In the genomic region with DNA sequence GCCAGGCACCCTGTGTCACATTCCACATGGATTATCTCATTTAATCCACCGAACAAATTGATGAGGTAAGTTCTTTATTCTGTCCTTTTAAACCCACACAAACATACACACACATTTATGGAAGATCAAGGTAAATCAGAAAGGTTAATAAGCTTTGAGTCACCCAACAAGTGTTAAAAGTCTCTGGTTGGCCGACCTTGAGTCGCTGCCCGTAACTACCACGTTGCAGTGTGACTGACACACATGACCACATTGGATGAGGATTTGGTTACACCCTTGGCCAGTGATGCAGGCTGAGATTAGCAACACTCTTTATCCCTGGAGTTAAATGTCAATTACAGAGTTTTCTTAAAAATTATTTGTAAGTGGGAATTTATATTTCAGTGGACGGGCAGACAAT, we compare ENCODE assay signal across 10 cellular contexts. TPM values are rescaled to one million over a fixed set of nuclear protein-coding genes. Genes with fewer than 3 reads are reported as not detected.
DNase-seq lines count a peak whose midpoint lies in the region; ATAC-seq, FAIRE-seq and TF ChIP-seq lines count a peak whose summit lies in the region.
"Had no signal": no experiment of that assay in that cellular context is flagged by ENCODE, and none has a peak within 500 bp of the region (broad histone marks: within the 10 kb centered on the region; RNA-seq: fewer than 3 reads in every experiment).

No MANE protein-coding gene starts in this region.

- H2AFZ ChIP-seq in astrocyte (ENCODE audit: low read depth, low read length) = no peak overlapping the region

- H3K27me3 Mint-ChIP-seq in astrocyte (ENCODE audit: low read depth, unreplicated experiment) = no peaks in the 10 kb centered on the region

- H3K4me3 ChIP-seq in astrocyte (ENCODE audit: insufficient read depth, low read depth, low read length) = no peak overlapping the region
- H3K4me3 ChIP-seq in gastrocnemius medialis = no peak overlapping the region
- no peak overlapping the region for H3K4me3 ChIP-seq in suprapubic skin
- H3K4me3 ChIP-seq: adrenal gland, vagina had no signal

- H3K36me3 ChIP-seq in astrocyte (ENCODE audit: insufficient read depth, low read length) (peaks cover 26% of the 10 kb centered on the region), gastrocnemius medialis (no peaks in the 10 kb centered on the region), suprapubic skin (no peaks in the 10 kb centered on the region)
- H3K36me3 ChIP-seq: adrenal gland, vagina had no signal

- peak; percentile 47 for ATAC-seq in GM19395 (IDR thresholded peaks at IDR 0.05; ENCODE audit: unreplicated experiment)
- ATAC-seq in HG03066 (IDR thresholded peaks at IDR 0.05; ENCODE audit: low read depth, unreplicated experiment) = peak; percentile 27
- peak; percentile 93 to 97 for ATAC-seq in gastrocnemius medialis
- no peak for ATAC-seq in GM21360 (IDR thresholded peaks at IDR 0.05; ENCODE audit: unreplicated experiment)

- intact Hi-C loops in gastrocnemius medialis (cut with DNase I; ENCODE audit: low total_unique reads) = no loop called here

- no peak overlapping the region for H3K4me2 ChIP-seq in astrocyte (ENCODE audit: low read length)

- FAIRE-seq in astrocyte (lab: Jason Lieb, UNC) = no peak

- in situ Hi-C loops in gastrocnemius medialis (cut with MboI; ENCODE audit: low sequenced_read_pairs in 4 of 4) = no loop called here

- TF ChIP-seq CTCF in astrocyte (IDR thresholded peaks at IDR 0.05; ENCODE audit: insufficient read depth, low read depth, low read length) (no peak), gastrocnemius medialis (IDR thresholded peaks at IDR 0.05 in 4 of 5, conservative IDR thresholded peaks at IDR 0.05 in 1 of 5) (no peak), suprapubic skin (IDR thresholded peaks at IDR 0.05) (no peak)

- WGBS in suprapubic skin = 58% methylated on average over 6 of the region's 6 CpGs

- peaks cover 96% of the 10 kb centered on the region for H3K79me2 ChIP-seq in astrocyte (ENCODE audit: insufficient read depth, low read length)

- H3K4me1 ChIP-seq in astrocyte (ENCODE audit: insufficient read depth, low read length) (peaks cover 3% of the 10 kb centered on the region), gastrocnemius medialis (peaks cover 6 to 12% of the 10 kb centered on the region in 2 donors), suprapubic skin (peaks cover 10% of the 10 kb centered on the region)
- H3K4me1 ChIP-seq: adrenal gland, vagina had no signal

- H3K4me3 Mint-ChIP-seq in astrocyte (ENCODE audit: unreplicated experiment) = no peak overlapping the region

- DNase-seq in astrocyte (ENCODE audit: low read depth) (peak; percentile 30), gastrocnemius medialis (peak; percentile 46 to 64), NOMO-1 (lab: John Stamatoyannopoulos, UW; ENCODE audit: unreplicated experiment in 2 of 2) (no peak), suprapubic skin (ENCODE audit: low spot score in 2 of 2) (no peak)
- DNase-seq: adrenal gland, H7 had no signal

- no peak overlapping the region for H3K9ac ChIP-seq in astrocyte (ENCODE audit: low read length)

- H3K9me3 ChIP-seq in astrocyte (ENCODE audit: insufficient read depth, low read depth, low read length) (no peaks in the 10 kb centered on the region), gastrocnemius medialis (no peaks in the 10 kb centered on the region), suprapubic skin (no peaks in the 10 kb centered on the region)
- H3K9me3 ChIP-seq: adrenal gland, vagina had no signal

- H3K27ac Mint-ChIP-seq in astrocyte (ENCODE audit: unreplicated experiment) = no peak overlapping the region

- TF ChIP-seq POLR2A in gastrocnemius medialis (IDR thresholded peaks at IDR 0.05) (no peak), suprapubic skin (IDR thresholded peaks at IDR 0.05) (no peak)

- TF ChIP-seq EP300 in suprapubic skin (IDR thresholded peaks at IDR 0.05) = no peak

- no peaks in the 10 kb centered on the region for H3K27me3 ChIP-seq in astrocyte (ENCODE audit: insufficient read depth, low read length)
- H3K27me3 ChIP-seq in gastrocnemius medialis = no peaks in the 10 kb centered on the region
- no peaks in the 10 kb centered on the region for H3K27me3 ChIP-seq in suprapubic skin
- H3K27me3 ChIP-seq: adrenal gland, vagina had no signal

- H3K27ac ChIP-seq in astrocyte (ENCODE audit: low read depth, low read length) (no peak overlapping the region), gastrocnemius medialis (peak overlapping the region in 1 of 4 donors; percentile 6), suprapubic skin (no peak overlapping the region)
- H3K27ac ChIP-seq: adrenal gland, vagina had no signal

- H3K9me3 Mint-ChIP-seq in astrocyte (ENCODE audit: unreplicated experiment) = peaks cover 2% of the 10 kb centered on the region

- H3K36me3 Mint-ChIP-seq in astrocyte (ENCODE audit: low read depth, unreplicated experiment) = peaks cover 34% of the 10 kb centered on the region

- peaks cover 65% of the 10 kb centered on the region for H4K20me1 ChIP-seq in astrocyte (ENCODE audit: insufficient read depth, low read length)

- peaks cover 29% of the 10 kb centered on the region for H3K4me1 Mint-ChIP-seq in astrocyte (ENCODE audit: low read depth, unreplicated experiment)

RNA-seq across cellular contexts. Expression of a gene that starts 19.2 kb away (rescaled TPM):
- total RNA-seq in astrocyte (107 and 124 TPM in 2 replicates), gastrocnemius medialis (10 to 100 TPM; 13.2 to 46.6 (median 29.2) TPM), suprapubic skin (100 to 1,000 TPM in 1 of 4 donors, 10 to 100 TPM in 3; 49.8 to 157 (median 71.9) TPM)

Comparison
In these comparisons a context has a peak if more than half of its experiments do, and no peak if none do; other contexts are left out.
1. DNase-seq: peak in astrocyte (single experiment) and gastrocnemius medialis (2 of 2); none in NOMO-1 (0 of 2) and suprapubic skin (0 of 2).